ENCODE assay signal across 26 cellular contexts in the genomic region with DNA sequence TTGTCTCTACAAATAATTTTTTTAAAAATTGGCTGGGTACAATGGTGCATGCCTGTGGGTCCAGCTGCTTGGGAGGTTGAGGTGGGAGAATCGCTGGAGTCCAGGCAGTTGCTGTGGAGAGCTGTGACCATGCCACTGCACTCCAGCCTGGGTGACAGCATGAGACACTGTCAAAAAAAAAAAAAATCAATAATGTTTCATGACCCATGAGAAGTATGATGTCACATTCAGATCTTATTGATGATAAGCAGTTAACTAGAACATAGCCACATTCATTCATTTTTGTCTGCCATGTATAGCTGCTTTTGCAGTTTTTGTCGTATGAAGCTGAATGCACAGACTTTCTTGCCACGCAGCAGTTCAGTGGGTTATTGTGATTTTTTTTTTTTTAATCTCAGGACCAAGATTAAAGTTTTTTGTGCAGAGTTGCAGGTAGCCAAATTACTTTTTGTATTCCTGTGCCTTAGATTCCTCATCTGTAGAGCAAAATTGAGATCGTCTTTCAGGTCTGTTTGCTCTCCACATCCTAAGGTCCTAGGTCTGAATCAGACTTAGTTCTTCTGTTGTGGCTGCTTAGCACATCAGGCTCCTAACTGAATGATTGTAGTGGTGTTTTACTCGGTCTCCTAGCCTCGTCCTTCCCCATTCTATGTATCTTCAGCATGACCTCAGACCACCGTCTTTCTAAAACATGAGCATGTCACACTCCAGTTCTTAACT.
DNase-seq lines count a peak whose midpoint lies in the region; ATAC-seq and TF ChIP-seq lines count a peak whose summit lies in the region.
"Had no signal": no experiment of that assay in that cellular context is flagged by ENCODE, and none has a peak within 500 bp of the region (broad histone marks: within the 10 kb centered on the region; RNA-seq: fewer than 3 reads in every experiment).

No MANE protein-coding gene starts in this region.

- DNase-seq in GM23338 (ENCODE audit: low spot score) (no peak), WTC11 (ENCODE audit: low spot score) (no peak), neural progenitor cell (ENCODE audit: low spot score) (no peak), NCI-H510A treated with DMSO at 0.1 percent for 48 hours (lab: John Stamatoyannopoulos, UW) (no peak), dorsolateral prefrontal cortex (no peak)
- DNase-seq in Jurkat, Clone E6-1 (ENCODE audit: low read depth, low spot score): peak; percentile 74
- DNase-seq: activated CD4-positive, alpha-beta T cell treated with anti-CD3 and anti-CD28 coated beads for 4 hours; CD4-positive, CD25-positive, alpha-beta regulatory T cell; effector memory CD4-positive, alpha-beta T cell; foreskin melanocyte; hypothalamus; mucosa of descending colon; NCI-H1417 treated with DMSO at 0.1 percent for 48 hours; NCI-H82; psoas muscle; Right ventricle myocardium superior; stimulated activated CD4-positive, alpha-beta T cell treated with anti-CD3 and anti-CD28 coated beads, Interleukin-1b, Interleukin-23, amount 100 ng/mL, for 48 hours; stimulated activated naive B cell treated with anti-CD40 and anti-IgM and Interleukin-4, amounts not matched to agents 10 μg/mL and 1 μg/mL and 100 μg/mL, for 72 hours; testis had no signal

- intact Hi-C loops in dorsolateral prefrontal cortex (cut with DNase I): no loop called here

- H3F3A ChIP-seq in GM23338 (replicated peaks; ENCODE audit: low read depth): no peaks in the 10 kb centered on the region
- peaks cover 14% of the 10 kb centered on the region for H3F3A ChIP-seq in neural progenitor cell (ENCODE audit: low read depth)

- H2AFZ ChIP-seq in GM23338 (no peak overlapping the region), neural progenitor cell (replicated peaks) (no peak overlapping the region)

- H3K36me3 Mint-ChIP-seq in GM23338 (ENCODE audit: low read depth): 0 out of 3 replicates have a peak, but pooled peaks cover 2% of the 10 kb centered on the region
- H3K36me3 Mint-ChIP-seq in WTC11: peaks cover 3% of the 10 kb centered on the region; the same call in 1 of the 2 replicates
- H3K36me3 Mint-ChIP-seq in neural progenitor cell: peaks cover 18% of the 10 kb centered on the region
- H3K36me3 Mint-ChIP-seq: activated naive CD4-positive, alpha-beta T cell treated with anti-CD3 and anti-CD28 coated beads, Interleukin-2, amount 50 U/mL, for 72 hours had no signal

- no peaks in the 10 kb centered on the region for H3K79me2 ChIP-seq in GM23338 (replicated peaks; ENCODE audit: insufficient read depth)
- no peaks in the 10 kb centered on the region for H3K79me2 ChIP-seq in neural progenitor cell (ENCODE audit: low read depth)

- H3K9me3 Mint-ChIP-seq in GM23338: no peaks in the 10 kb centered on the region
- no peaks in the 10 kb centered on the region for H3K9me3 Mint-ChIP-seq in WTC11
- no peaks in the 10 kb centered on the region for H3K9me3 Mint-ChIP-seq in neural progenitor cell
- H3K9me3 Mint-ChIP-seq: activated naive CD4-positive, alpha-beta T cell treated with anti-CD3 and anti-CD28 coated beads, Interleukin-2, amount 50 U/mL, for 72 hours; activated T-helper 17 cell treated with anti-CD3 and anti-CD28 coated beads, Interleukin-2, amount 50 U/mL, for 72 hours; CD4-positive, CD25-positive, alpha-beta regulatory T cell; IgD-negative memory B cell; stimulated activated naive B cell treated with anti-CD40 and anti-IgM and Interleukin-4, amounts not matched to agents 10 μg/mL and 1 μg/mL and 100 μg/mL, for 72 hours had no signal

- no peak overlapping the region for H3K27ac ChIP-seq in GM23338 (ENCODE audit: low read depth)
- H3K27ac ChIP-seq in neural progenitor cell: no peak overlapping the region
- no peak overlapping the region for H3K27ac ChIP-seq in dorsolateral prefrontal cortex
- H3K27ac ChIP-seq: HL-60, psoas muscle, testis had no signal

- H3K4me1 ChIP-seq in GM23338 (ENCODE audit: insufficient read depth): peaks cover 27% of the 10 kb centered on the region
- H3K4me1 ChIP-seq in neural progenitor cell: peaks cover 21% of the 10 kb centered on the region
- H3K4me1 ChIP-seq: psoas muscle had no signal

- POLR2A ChIA-PET in WTC11 (lab: Charles Lee): no interaction called here

- ATAC-seq in GM23338 (no peak), WTC11 (no peak), GM21381 (IDR thresholded peaks at IDR 0.05; ENCODE audit: unreplicated experiment) (no peak), GM18505 (IDR thresholded peaks at IDR 0.05; ENCODE audit: unreplicated experiment) (no peak)
- ATAC-seq: activated naive CD4-positive, alpha-beta T cell treated with anti-CD3 and anti-CD28 coated beads, Interleukin-2, amount 50 U/mL, for 72 hours; activated T-helper 17 cell treated with anti-CD3 and anti-CD28 coated beads, Interleukin-2, amount 50 U/mL, for 72 hours; esophagus mucosa; psoas muscle; stimulated activated naive B cell treated with anti-CD40 and anti-IgM and Interleukin-4, amounts not matched to agents 10 μg/mL and 1 μg/mL and 100 μg/mL, for 72 hours had no signal

- H3K4me3 Mint-ChIP-seq in GM23338 (no peak overlapping the region), WTC11 (no peak overlapping the region), neural progenitor cell (no peak overlapping the region)
- H3K4me3 Mint-ChIP-seq: activated T-helper 17 cell treated with anti-CD3 and anti-CD28 coated beads, Interleukin-2, amount 50 U/mL, for 72 hours; CD4-positive, CD25-positive, alpha-beta regulatory T cell; IgD-negative memory B cell; stimulated activated naive B cell treated with anti-CD40 and anti-IgM and Interleukin-4, amounts not matched to agents 10 μg/mL and 1 μg/mL and 100 μg/mL, for 72 hours had no signal

- TF ChIP-seq CTCF in GM23338 (conservative IDR thresholded peaks at IDR 0.05; ENCODE audit: low read depth in 2 of 2): no peak
- no peak for TF ChIP-seq CTCF in WTC11 (IDR thresholded peaks at IDR 0.05)
- TF ChIP-seq CTCF in neural progenitor cell (IDR thresholded peaks at IDR 0.05): no peak
- TF ChIP-seq CTCF in dorsolateral prefrontal cortex (IDR thresholded peaks at IDR 0.05 in 54 of 56, conservative IDR thresholded peaks at IDR 0.05 in 2 of 56; ENCODE audit: low read depth in 1 of 56, partially characterized antibody in 56 of 56): no peak

- CTCF ChIA-PET in WTC11 (lab: Charles Lee): interaction anchor here (0.8 to 2.2 kb wide), 2 partner anchors 72 to 826 kb away, joined by 3 to 9 read pairs; no protein-coding TSS in a partner anchor

- H3K9me2 ChIP-seq in GM23338 (ENCODE audit: insufficient read depth): 0 out of 2 replicates have a peak, but pooled peaks cover 2% of the 10 kb centered on the region

- H3K27me3 ChIP-seq in GM23338 (ENCODE audit: insufficient read depth) (no peaks in the 10 kb centered on the region), neural progenitor cell (no peaks in the 10 kb centered on the region), dorsolateral prefrontal cortex (no peaks in the 10 kb centered on the region)
- H3K27me3 ChIP-seq: testis had no signal

- H3K4me1 Mint-ChIP-seq in GM23338 (peaks cover 42% of the 10 kb centered on the region), WTC11 (peaks cover 47% of the 10 kb centered on the region), neural progenitor cell (peaks cover 50% of the 10 kb centered on the region)
- H3K4me1 Mint-ChIP-seq: activated T-helper 17 cell treated with anti-CD3 and anti-CD28 coated beads, Interleukin-2, amount 50 U/mL, for 72 hours; CD4-positive, CD25-positive, alpha-beta regulatory T cell; IgD-negative memory B cell had no signal

- H4K20me1 ChIP-seq in GM23338 (replicated peaks; ENCODE audit: insufficient read depth) (no peaks in the 10 kb centered on the region), neural progenitor cell (ENCODE audit: low read depth) (no peaks in the 10 kb centered on the region)

- H3K27ac Mint-ChIP-seq in GM23338: peak overlapping the region; percentile 45; the same call in 1 of the 2 replicates
- peak overlapping the region; percentile 17; the same call in 1 of the 2 replicates for H3K27ac Mint-ChIP-seq in WTC11
- peak overlapping the region; percentile 73 for H3K27ac Mint-ChIP-seq in neural progenitor cell
- H3K27ac Mint-ChIP-seq: activated naive CD4-positive, alpha-beta T cell treated with anti-CD3 and anti-CD28 coated beads, Interleukin-2, amount 50 U/mL, for 72 hours; activated T-helper 17 cell treated with anti-CD3 and anti-CD28 coated beads, Interleukin-2, amount 50 U/mL, for 72 hours; IgD-negative memory B cell; stimulated activated naive B cell treated with anti-CD40 and anti-IgM and Interleukin-4, amounts not matched to agents 10 μg/mL and 1 μg/mL and 100 μg/mL, for 72 hours had no signal

- H3K9me3 ChIP-seq in neural progenitor cell (ENCODE audit: low read depth): no peaks in the 10 kb centered on the region
- H3K9me3 ChIP-seq: mucosa of descending colon, psoas muscle, testis had no signal

- H3K4me3 ChIP-seq in GM23338 (no peak overlapping the region), neural progenitor cell (no peak overlapping the region), dorsolateral prefrontal cortex (no peak overlapping the region)
- H3K4me3 ChIP-seq in Jurkat, Clone E6-1 (ENCODE audit: low read length): no peak overlapping the region; the same call in 1 of the 2 replicates
- H3K4me3 ChIP-seq: mucosa of descending colon, psoas muscle, testis had no signal

- H3K27me3 Mint-ChIP-seq in GM23338 (ENCODE audit: insufficient read depth, low read depth, poor library complexity) (peaks cover 6% of the 10 kb centered on the region), WTC11 (ENCODE audit: low read depth) (no peaks in the 10 kb centered on the region), neural progenitor cell (ENCODE audit: insufficient read depth, low read depth) (peaks cover 2% of the 10 kb centered on the region)
- H3K27me3 Mint-ChIP-seq: activated T-helper 17 cell treated with anti-CD3 and anti-CD28 coated beads, Interleukin-2, amount 50 U/mL, for 72 hours; CD4-positive, CD25-positive, alpha-beta regulatory T cell; IgD-negative memory B cell; stimulated activated naive B cell treated with anti-CD40 and anti-IgM and Interleukin-4, amounts not matched to agents 10 μg/mL and 1 μg/mL and 100 μg/mL, for 72 hours had no signal

- no peak overlapping the region for H3K9ac ChIP-seq in neural progenitor cell

- no peak for TF ChIP-seq POLR2A in GM18505 (IDR thresholded peaks at IDR 0.05; ENCODE audit: borderline replicate concordance, extremely low read depth, insufficient read depth, insufficient read length)

- no peak overlapping the region for H3K4me2 ChIP-seq in GM23338
- H3K4me2 ChIP-seq in neural progenitor cell: no peak overlapping the region

- 0 out of 2 replicates have a peak, but pooled peaks cover 3% of the 10 kb centered on the region for H3K36me3 ChIP-seq in GM23338 (ENCODE audit: insufficient read depth)
- H3K36me3 ChIP-seq in neural progenitor cell: no peaks in the 10 kb centered on the region

TF ChIP-seq in WTC11, 78 proteins besides CTCF, POLR2A, EP300 and RAD21 (continues in another document):
- TF ChIP-seq JUN (CRISPR knock-in tag; IDR thresholded peaks at IDR 0.05) (no peak), GRHL2 (CRISPR knock-in tag; IDR thresholded peaks at IDR 0.05; ENCODE audit: insufficient replicate concordance, severe bottlenecking) (no peak), CBFB (CRISPR knock-in tag; IDR thresholded peaks at IDR 0.05; ENCODE audit: low read depth) (no peak), ESRRA (CRISPR knock-in tag; IDR thresholded peaks at IDR 0.05; ENCODE audit: borderline replicate concordance) (no peak), HMGA2 (CRISPR knock-in tag; IDR thresholded peaks at IDR 0.05) (no peak)

Comparison
In these comparisons a context has a peak if more than half of its experiments do, and no peak if none do; other contexts are left out.
1. H3K27ac Mint-ChIP-seq: peak in every context shown above with its lines; median percentile 73 in neural progenitor cell; 45 in GM23338; 17 in WTC11.